15 cellular contexts compared by ENCODE assay signal in genomic region chr10:98266647-98267046, GRCh38. TPM values are rescaled to one million over a fixed set of nuclear protein-coding genes. Genes with fewer than 3 reads are reported as not detected.
DNase-seq lines count a peak whose midpoint lies in the region; ATAC-seq and TF ChIP-seq lines count a peak whose summit lies in the region.
"Had no signal": no experiment of that assay in that cellular context is flagged by ENCODE, and none has a peak within 500 bp of the region (broad histone marks: within the 10 kb centered on the region; RNA-seq: fewer than 3 reads in every experiment).

No MANE protein-coding gene starts in this region.

- H3K4me2 ChIP-seq in GM23338 (no peak overlapping the region), PC-3 (ENCODE audit: low read length) (no peak overlapping the region)

- H3K9ac ChIP-seq in PC-3 (ENCODE audit: low read length), result no peak overlapping the region

- H3K27ac Mint-ChIP-seq in GM23338 (no peak overlapping the region), neural crest cell (ENCODE audit: unreplicated experiment) (no peak overlapping the region)
- H3K27ac Mint-ChIP-seq in central memory CD8-positive, alpha-beta T cell (ENCODE audit: low read depth), result no peak overlapping the region
- no peak overlapping the region for H3K27ac Mint-ChIP-seq in activated CD8-positive, alpha-beta memory T cell treated with anti-CD3 and anti-CD28 coated beads, Interleukin-2, amount 10 ng/mL, durations not matched to agents 7 days and 5 days
- H3K27ac Mint-ChIP-seq: activated T-cell treated with anti-CD3 and anti-CD28 coated beads, Interleukin-2, amount 50 U/mL, for 24 hours had no signal

- POLR2A ChIA-PET in AG04449 (lab: Yijun Ruan, JAX) (no interaction called here), PC-3 (lab: Charles Lee; ENCODE audit: unreplicated experiment) (no interaction called here)

- peak overlapping the region; percentile 46 for H3K4me3 Mint-ChIP-seq in GM23338
- H3K4me3 Mint-ChIP-seq in central memory CD8-positive, alpha-beta T cell, result peak overlapping the region; percentile 71
- H3K4me3 Mint-ChIP-seq in neural crest cell, result peak overlapping the region; percentile 80
- H3K4me3 Mint-ChIP-seq in activated CD8-positive, alpha-beta memory T cell treated with anti-CD3 and anti-CD28 coated beads, Interleukin-2, amount 10 ng/mL, durations not matched to agents 7 days and 5 days, result no peak overlapping the region
- H3K4me3 Mint-ChIP-seq: activated T-cell treated with anti-CD3 and anti-CD28 coated beads, Interleukin-2, amount 50 U/mL, for 24 hours had no signal

- TF ChIP-seq CTCF in AG04449 (IDR thresholded peaks at IDR 0.05; ENCODE audit: insufficient read depth, low read length, missing control alignments) (no peak), GM23338 (conservative IDR thresholded peaks at IDR 0.05; ENCODE audit: low read depth in 2 of 2) (no peak), neural crest cell (conservative IDR thresholded peaks at IDR 0.05) (no peak), PC-3 (conservative IDR thresholded peaks at IDR 0.05; ENCODE audit: low read depth, low read length) (no peak)

- H3K27me3 Mint-ChIP-seq in GM23338 (ENCODE audit: insufficient read depth, low read depth, poor library complexity) (peaks cover 15% of the 10 kb centered on the region), neural crest cell (ENCODE audit: low read depth) (peaks cover 8% of the 10 kb centered on the region)
- peaks cover 30% of the 10 kb centered on the region for H3K27me3 Mint-ChIP-seq in central memory CD8-positive, alpha-beta T cell
- peaks cover 38% of the 10 kb centered on the region for H3K27me3 Mint-ChIP-seq in activated CD8-positive, alpha-beta memory T cell treated with anti-CD3 and anti-CD28 coated beads, Interleukin-2, amount 10 ng/mL, durations not matched to agents 7 days and 5 days

- intact Hi-C loops in PC-3 (cut with micrococcal nuclease), result loop anchor here (10.0 kb wide), 2 partner anchors 138 to 398 kb away; no protein-coding TSS in a partner anchor

- H2AFZ ChIP-seq in GM23338 (no peak overlapping the region), PC-3 (ENCODE audit: low read length) (no peak overlapping the region)

- H3K4me1 ChIP-seq in GM23338 (ENCODE audit: insufficient read depth) (peaks cover 6% of the 10 kb centered on the region), PC-3 (ENCODE audit: insufficient read depth, low read length) (peaks cover 27% of the 10 kb centered on the region)

- H3K27ac ChIP-seq in GM23338 (ENCODE audit: low read depth) (no peak overlapping the region), PC-3 (ENCODE audit: low read length) (no peak overlapping the region)

- H3K36me3 ChIP-seq in GM23338 (ENCODE audit: insufficient read depth) (no peaks in the 10 kb centered on the region), PC-3 (ENCODE audit: low read depth, low read length) (no peaks in the 10 kb centered on the region)
- H3K36me3 ChIP-seq: ovary had no signal

- H3K9me3 ChIP-seq in PC-3 (ENCODE audit: low read length), result no peaks in the 10 kb centered on the region
- H3K9me3 ChIP-seq: ovary had no signal

- H3K79me2 ChIP-seq in GM23338 (replicated peaks; ENCODE audit: insufficient read depth) (no peaks in the 10 kb centered on the region), PC-3 (ENCODE audit: low read length) (no peaks in the 10 kb centered on the region)

- ATAC-seq in GM23338 (no peak), HG03354 (IDR thresholded peaks at IDR 0.05; ENCODE audit: poor library complexity, severe bottlenecking, unreplicated experiment) (no peak), PC-3 (no peak)
- no peak for ATAC-seq in central memory CD8-positive, alpha-beta T cell (replicated peaks; ENCODE audit: extremely low read depth, poor library complexity, severe bottlenecking)
- no peak for ATAC-seq in activated CD8-positive, alpha-beta memory T cell treated with anti-CD3 and anti-CD28 coated beads, Interleukin-2, amount 10 ng/mL, durations not matched to agents 7 days and 5 days
- ATAC-seq: activated CD4-positive, CD25-positive, alpha-beta regulatory T cell treated with anti-CD3 and anti-CD28 coated beads, Interleukin-2, amount 50 U/mL, for 24 hours had no signal

- H3F3A ChIP-seq in GM23338 (replicated peaks; ENCODE audit: low read depth) (no peaks in the 10 kb centered on the region), PC-3 (ENCODE audit: low read length, unreplicated experiment) (no peaks in the 10 kb centered on the region)

- no peak for DNase-seq in AG04449 (ENCODE audit: low read depth, low spot score)
- no peak for DNase-seq in GM23338 (ENCODE audit: low spot score)
- no peak for DNase-seq in central memory CD8-positive, alpha-beta T cell (ENCODE audit: low spot score in 2 of 2)
- DNase-seq in neural crest cell (ENCODE audit: low read depth, low spot score), result no peak
- DNase-seq in PC-3, result no peak
- no peak for DNase-seq in activated CD8-positive, alpha-beta memory T cell treated with anti-CD3 and anti-CD28 coated beads, Interleukin-2, amount 10 ng/mL, durations not matched to agents 7 days and 5 days
- no peak for DNase-seq in SW480 (ENCODE audit: low spot score)
- DNase-seq: activated T-cell treated with anti-CD3 and anti-CD28 coated beads, Interleukin-2, amount 50 U/mL, for 24 hours; KG1; NCI-H1930; NK-92 treated with Interleukin-12 subunit alpha and Interleukin-12 subunit beta, amount 100 ng/mL, for 24 hours; stimulated activated CD8-positive, alpha-beta memory T cell treated with anti-CD3 and anti-CD28 coated beads, Interleukin-4, amount 100 ng/mL, for 48 hours had no signal

- CTCF ChIA-PET in AG04449 (lab: Yijun Ruan, JAX), result interaction anchor here (0.8 to 12.0 kb wide), 4 partner anchors 13 to 149 kb away, joined by 3 to 142 read pairs (median 13); partner anchors contain the start of gene PYROXD2
- CTCF ChIA-PET in PC-3 (lab: Charles Lee), result interaction anchor here (0.5 to 0.6 kb wide), 2 partner anchors 145 to 201 kb away, joined by 3 to 4 read pairs; no protein-coding TSS in a partner anchor
- CTCF ChIA-PET in activated CD8-positive, alpha-beta memory T cell treated with anti-CD3 and anti-CD28 coated beads, Interleukin-2, amount 10 ng/mL, durations not matched to agents 7 days and 5 days (lab: Charles Lee), result no interaction called here

- no TSS peak for BruUV-seq in PC-3 (replicated peaks; lab: Mats Ljungman, UMichigan)

- H4K20me1 ChIP-seq in GM23338 (replicated peaks; ENCODE audit: insufficient read depth) (no peaks in the 10 kb centered on the region), PC-3 (ENCODE audit: low read length) (no peaks in the 10 kb centered on the region)

- H3K4me1 Mint-ChIP-seq in GM23338, result peaks cover 29% of the 10 kb centered on the region
- H3K4me1 Mint-ChIP-seq in central memory CD8-positive, alpha-beta T cell, result peaks cover 10% of the 10 kb centered on the region
- H3K4me1 Mint-ChIP-seq in neural crest cell, result peaks cover 47% of the 10 kb centered on the region
- H3K4me1 Mint-ChIP-seq in activated CD8-positive, alpha-beta memory T cell treated with anti-CD3 and anti-CD28 coated beads, Interleukin-2, amount 10 ng/mL, durations not matched to agents 7 days and 5 days, result no peaks in the 10 kb centered on the region

- peaks cover 11% of the 10 kb centered on the region; the same call in 1 of the 2 replicates for H3K27me3 ChIP-seq in GM23338 (ENCODE audit: insufficient read depth)
- H3K27me3 ChIP-seq in PC-3 (ENCODE audit: low read length), result no peaks in the 10 kb centered on the region
- H3K27me3 ChIP-seq: ovary had no signal

- H3K4me3 ChIP-seq in AG04449 (ENCODE audit: low read depth, low read length) (peak overlapping the region; percentile 54), GM23338 (no peak overlapping the region), PC-3 (ENCODE audit: low read length) (no peak overlapping the region)

- H3K9me3 Mint-ChIP-seq in GM23338 (no peaks in the 10 kb centered on the region), neural crest cell (no peaks in the 10 kb centered on the region)
- H3K9me3 Mint-ChIP-seq in central memory CD8-positive, alpha-beta T cell, result no peaks in the 10 kb centered on the region
- no peaks in the 10 kb centered on the region for H3K9me3 Mint-ChIP-seq in activated CD8-positive, alpha-beta memory T cell treated with anti-CD3 and anti-CD28 coated beads, Interleukin-2, amount 10 ng/mL, durations not matched to agents 7 days and 5 days (ENCODE audit: low read depth)
- H3K9me3 Mint-ChIP-seq: activated T-cell treated with anti-CD3 and anti-CD28 coated beads, Interleukin-2, amount 50 U/mL, for 24 hours had no signal

- H3K36me3 Mint-ChIP-seq in GM23338 (ENCODE audit: low read depth) (no peaks in the 10 kb centered on the region), neural crest cell (ENCODE audit: low read depth) (no peaks in the 10 kb centered on the region)
- H3K36me3 Mint-ChIP-seq in central memory CD8-positive, alpha-beta T cell (ENCODE audit: insufficient read depth), result peaks cover 6% of the 10 kb centered on the region
- no peaks in the 10 kb centered on the region for H3K36me3 Mint-ChIP-seq in activated CD8-positive, alpha-beta memory T cell treated with anti-CD3 and anti-CD28 coated beads, Interleukin-2, amount 10 ng/mL, durations not matched to agents 7 days and 5 days

- H3K9me2 ChIP-seq in GM23338 (ENCODE audit: insufficient read depth), result no peaks in the 10 kb centered on the region
- H3K9me2 ChIP-seq in PC-3 (replicated peaks; ENCODE audit: low read length), result no peaks in the 10 kb centered on the region

TF ChIP-seq in GM23338, 12 proteins besides CTCF, POLR2A, EP300 and RAD21:
- TF ChIP-seq STAT1 (IDR thresholded peaks at IDR 0.05; ENCODE audit: unreplicated experiment), result no peak
- TF ChIP-seq ZNF331 (CRISPR knock-in tag; IDR thresholded peaks at IDR 0.05; ENCODE audit: low read depth), result no peak
- no peak for TF ChIP-seq JUNB (IDR thresholded peaks at IDR 0.05; ENCODE audit: unreplicated experiment)
- no peak for TF ChIP-seq ZNF114 (CRISPR knock-in tag; IDR thresholded peaks at IDR 0.05)
- TF ChIP-seq NANOG (IDR thresholded peaks at IDR 0.05; ENCODE audit: borderline replicate concordance), result no peak

RNA-seq across cellular contexts. Expression of gene LOXL4, which starts 1.3 kb away (rescaled TPM):
- total RNA-seq in GM23338 (2014; rRNA removed; shearing (Covaris generic)), result 0.23 and 0.38 TPM in 2 replicates
- 0.16 and 0.21 TPM in 2 replicates for polyA plus RNA-seq in GM23338 (2016; fragmentation: Nextera tagmentation; extraction: Ambion mirVana)
- total RNA-seq in neural crest cell (1.5 and 1.7 TPM in 2 replicates), PC-3 (2014; rRNA removed) (7.8 and 8.2 TPM in 2 replicates)
- total RNA-seq in activated CD8-positive, alpha-beta memory T cell treated with anti-CD3 and anti-CD28 coated beads, Interleukin-2, amount 10 ng/mL, durations not matched to agents 7 days and 5 days, result not detected
